18 cellular contexts compared by ENCODE assay signal in the genomic region with DNA sequence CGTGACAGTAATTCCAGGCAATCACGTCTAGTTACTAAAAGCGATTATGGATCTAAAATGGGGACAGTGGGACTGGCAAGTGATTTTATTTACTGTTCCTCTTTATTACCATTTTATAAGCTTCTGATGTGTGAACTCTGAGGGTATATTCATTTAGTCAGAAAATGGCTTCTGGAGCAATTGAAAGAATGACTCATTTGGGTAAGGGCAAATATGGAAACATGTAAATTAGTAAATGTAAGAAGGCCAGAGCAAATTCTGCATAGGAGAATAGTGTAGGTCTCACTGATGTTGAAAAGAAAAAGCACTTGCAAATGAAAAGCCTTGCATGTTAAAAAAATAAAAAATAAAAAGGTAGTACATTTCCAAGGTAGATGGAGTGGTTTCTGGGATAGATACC.
"Had no signal": no experiment of that assay in that cellular context is flagged by ENCODE, and none has a peak within 500 bp of the region (broad histone marks: within the 10 kb centered on the region; RNA-seq: fewer than 3 reads in every experiment).

No MANE protein-coding gene starts in this region.

- ATAC-seq: left lung; naive thymus-derived CD4-positive, alpha-beta T cell; stimulated activated memory B cell treated with anti-CD40 and anti-IgM and Interleukin-4, amounts not matched to agents 10 μg/mL and 1 μg/mL and 100 μg/mL, for 72 hours had no signal

- H3K4me3 ChIP-seq: esophagus squamous epithelium, left lung, tibial artery, uterus had no signal

- H3K79me2 ChIP-seq: parathyroid adenoma had no signal

- DNase-seq: activated CD4-positive, alpha-beta T cell treated with anti-CD3 and anti-CD28 coated beads, Interleukin-2, amount 10 ng/mL, durations not matched to agents 24 days and 14 days; activated CD4-positive, CD25-positive, alpha-beta regulatory T cell; activated CD8-positive, alpha-beta memory T cell treated with anti-CD3 and anti-CD28 coated beads, Interleukin-2, amount 50 U/mL, for 48 hours; activated naive CD4-positive, alpha-beta T cell; aorta; cortex of kidney; effector CD4-positive, alpha-beta T cell; esophagus squamous epithelium; hippocampal formation; left lung; naive thymus-derived CD4-positive, alpha-beta T cell; tibial artery; uterus had no signal

- H3K27ac ChIP-seq: esophagus squamous epithelium, left lung, parathyroid adenoma, tibial artery, uterus had no signal

- H3K9ac ChIP-seq: parathyroid adenoma had no signal

- H3K4me1 ChIP-seq: left lung, parathyroid adenoma, tibial artery, uterus had no signal

- FAIRE-seq: endothelial cell of umbilical vein, keratinocyte, TTC549 had no signal

- H3K27me3 ChIP-seq: esophagus squamous epithelium, left lung, tibial artery, uterus had no signal

- H3K36me3 ChIP-seq: esophagus squamous epithelium, left lung, tibial artery, uterus had no signal

- H2AFZ ChIP-seq: parathyroid adenoma had no signal

- H3K9me3 ChIP-seq: esophagus squamous epithelium, left lung, tibial artery, uterus had no signal
